In genomic region chr1:110412576-110412975, GRCh38 we compare ENCODE assay signal across 7 cellular contexts. TPM values are rescaled to one million over a fixed set of nuclear protein-coding genes. Genes with fewer than 3 reads are reported as not detected.
DNase-seq lines count a peak whose midpoint lies in the region; ATAC-seq and TF ChIP-seq lines count a peak whose summit lies in the region.

No MANE protein-coding gene starts in this region.

- TF ChIP-seq RAD21 in SK-N-SH (IDR thresholded peaks at IDR 0.05; ENCODE audit: low read length) = peak; percentile 82

- H3K9me3 ChIP-seq in SK-N-SH = no peaks in the 10 kb centered on the region
- no peaks in the 10 kb centered on the region for H3K9me3 ChIP-seq in cardiac muscle cell (ENCODE audit: low read depth)
- H3K9me3 ChIP-seq in psoas muscle = no peaks in the 10 kb centered on the region
- H3K9me3 ChIP-seq in aorta (ENCODE audit: control insufficient read depth, low read length) = no peaks in the 10 kb centered on the region

- CTCF ChIA-PET in SK-N-SH (lab: Yijun Ruan, JAX) = interaction anchor here (0.6 to 10.9 kb wide), 50 partner anchors 9 to 391 kb away, joined by 3 to 250 read pairs (median 5); partner anchors contain the start of genes KCNA10, KCNC4 and PROK1

- H2AFZ ChIP-seq in SK-N-SH (ENCODE audit: low read depth) = no peak overlapping the region

- TF ChIP-seq EP300 in SK-N-SH (IDR thresholded peaks at IDR 0.05; ENCODE audit: borderline replicate concordance in 1 of 2, low read depth in 1 of 2, low read length in 1 of 2) = no peak

- TF ChIP-seq CTCF in GM12873 (IDR thresholded peaks at IDR 0.05; ENCODE audit: insufficient read depth, low read depth, low read length, missing control alignments) (peak; percentile 90), SK-N-SH (IDR thresholded peaks at IDR 0.05) (peak; percentile 79), cardiac muscle cell (IDR thresholded peaks at IDR 0.05; ENCODE audit: low read depth, low read length) (peak; percentile 90), psoas muscle (IDR thresholded peaks at IDR 0.05) (peak; percentile 61)

- ATAC-seq in activated naive CD4-positive, alpha-beta T cell treated with anti-CD3 and anti-CD28 coated beads, Interleukin-2, amount 50 U/mL, for 72 hours = peak; percentile 24 to 58
- ATAC-seq in psoas muscle (peak in 3 of 4 donors; percentile 49 to 56 (median 51)), aorta (ENCODE audit: low FRiP score) (peak; percentile 82)

- WGBS in SK-N-SH (ENCODE audit: low lambda C conversion rate) = 30% methylated on average over 4 of the region's 4 CpGs
- WGBS in psoas muscle, 3 donors = 35 to 38% (median 37%) methylated on average over 4 of the region's 4 CpGs
- 7 to 13% methylated on average over 4 of the region's 4 CpGs for WGBS in aorta, 2 donors

- no peak overlapping the region for H3K9ac ChIP-seq in SK-N-SH

- H3K4me1 ChIP-seq in SK-N-SH (ENCODE audit: control insufficient read depth in 1 of 2, insufficient read depth in 2 of 2, low read depth in 1 of 2, low read length in 1 of 2) = peaks cover 3 to 7% of the 10 kb centered on the region in 2 experiments; a peak in 1 of 4 replicates
- H3K4me1 ChIP-seq in cardiac muscle cell (ENCODE audit: low read depth) = peaks cover 5% of the 10 kb centered on the region
- peaks cover 20% of the 10 kb centered on the region for H3K4me1 ChIP-seq in psoas muscle
- H3K4me1 ChIP-seq in aorta (ENCODE audit: control insufficient read depth in 1 of 2, insufficient read depth in 2 of 2, low read length in 2 of 2) = no peaks in the 10 kb centered on the region

- H3F3A ChIP-seq in SK-N-SH (replicated peaks; ENCODE audit: insufficient read depth) = no peaks in the 10 kb centered on the region

- H3K27ac Mint-ChIP-seq in activated naive CD4-positive, alpha-beta T cell treated with anti-CD3 and anti-CD28 coated beads, Interleukin-2, amount 50 U/mL, for 72 hours = no peak overlapping the region

- H3K27me3 ChIP-seq in SK-N-SH (ENCODE audit: insufficient read depth) (no peaks in the 10 kb centered on the region), cardiac muscle cell (no peaks in the 10 kb centered on the region), psoas muscle (ENCODE audit: insufficient read depth in 3 of 3, low read length in 2 of 3) (no peaks in the 10 kb centered on the region), aorta (ENCODE audit: control insufficient read depth in 1 of 2, insufficient read depth in 2 of 2, low read length in 1 of 2) (no peaks in the 10 kb centered on the region)

- peaks cover 4% of the 10 kb centered on the region; the same call in 1 of the 2 replicates for H3K79me2 ChIP-seq in SK-N-SH (ENCODE audit: insufficient read depth)

- intact Hi-C loops in psoas muscle (cut with DNase I) = loop anchor here (2.0 to 10.0 kb wide), 3 partner anchors 45 to 82 kb away; no protein-coding TSS in a partner anchor
- intact Hi-C loops in aorta (cut with DNase I) = loop anchor here (1.0 to 2.0 kb wide), 2 partner anchors 48 kb away; no protein-coding TSS in a partner anchor

- H3K4me3 ChIP-seq in SK-N-SH (ENCODE audit: low read depth in 2 of 2, low read length in 1 of 2) (no peak overlapping the region; a peak in 1 of 4 replicates), cardiac muscle cell (no peak overlapping the region), psoas muscle (no peak overlapping the region), aorta (ENCODE audit: low read length in 2 of 2) (no peak overlapping the region)

- no peaks in the 10 kb centered on the region for H4K20me1 ChIP-seq in SK-N-SH (ENCODE audit: insufficient read depth)

- H3K36me3 ChIP-seq in SK-N-SH (replicated peaks in 1 of 2; ENCODE audit: control insufficient read depth in 1 of 2, insufficient read depth in 2 of 2, low read length in 1 of 2) (no peaks in the 10 kb centered on the region), cardiac muscle cell (no peaks in the 10 kb centered on the region), psoas muscle (ENCODE audit: insufficient read depth in 1 of 2, low read depth in 1 of 2) (peaks cover 0 to 12% of the 10 kb centered on the region in 2 donors), aorta (ENCODE audit: control insufficient read depth in 1 of 2, insufficient read depth in 2 of 2, low read length in 1 of 2) (no peaks in the 10 kb centered on the region)

- DNase-seq in Kasumi-1 (lab: John Stamatoyannopoulos, UW) (peak; percentile 59 to 75), SK-N-SH (peak; percentile 78), cardiac muscle cell (ENCODE audit: low read depth in 1 of 2, low spot score in 1 of 2) (peak; percentile 84 to 85), psoas muscle (peak; percentile 70 to 82), aorta (peak; percentile 75 to 87)
- DNase-seq in activated naive CD4-positive, alpha-beta T cell treated with anti-CD3 and anti-CD28 coated beads, Interleukin-2, amount 50 U/mL, for 72 hours (ENCODE audit: low spot score in 2 of 2) = peak in 1 of 2 donors; percentile 68

- no peaks in the 10 kb centered on the region for H3K9me3 Mint-ChIP-seq in activated naive CD4-positive, alpha-beta T cell treated with anti-CD3 and anti-CD28 coated beads, Interleukin-2, amount 50 U/mL, for 72 hours

- H3K9me2 ChIP-seq in SK-N-SH = no peaks in the 10 kb centered on the region

- H3K36me3 Mint-ChIP-seq in activated naive CD4-positive, alpha-beta T cell treated with anti-CD3 and anti-CD28 coated beads, Interleukin-2, amount 50 U/mL, for 72 hours = peaks cover 4% of the 10 kb centered on the region in 2 donors

- no peak overlapping the region for H3K27ac ChIP-seq in SK-N-SH (ENCODE audit: low read depth in 2 of 2, low read length in 1 of 2)
- no peak overlapping the region for H3K27ac ChIP-seq in cardiac muscle cell
- H3K27ac ChIP-seq in psoas muscle = no peak overlapping the region
- H3K27ac ChIP-seq in aorta (ENCODE audit: low read depth in 1 of 2, low read length in 2 of 2) = no peak overlapping the region

- POLR2A ChIA-PET in SK-N-SH (lab: Yijun Ruan, JAX) = no interaction called here

- H3K4me2 ChIP-seq in SK-N-SH = no peak overlapping the region

TF ChIP-seq in SK-N-SH, 30 proteins besides CTCF, POLR2A, EP300 and RAD21:
- TF ChIP-seq RCOR1 (IDR thresholded peaks at IDR 0.05; ENCODE audit: low read length) (no peak), SMC3 (IDR thresholded peaks at IDR 0.05; ENCODE audit: low read depth, low read length) (peak; percentile 91)

RNA-seq across cellular contexts. Expression of gene LAMTOR5, which starts 5.1 kb away (rescaled TPM):
- 442 and 636 TPM in 2 replicates for polyA plus RNA-seq in SK-N-SH (2012; rRNA removed)
- polyA plus RNA-seq in SK-N-SH (2012; cell fraction: cytosol; rRNA removed) = 477 and 520 TPM in 2 replicates
- 159 and 164 TPM in 2 replicates for polyA plus RNA-seq in SK-N-SH (2012; cell fraction: nucleus; rRNA removed)
- total RNA-seq in activated naive CD4-positive, alpha-beta T cell treated with anti-CD3 and anti-CD28 coated beads, Interleukin-2, amount 50 U/mL, for 72 hours = 100 to 1,000 TPM; 146 to 180 TPM
- 78.3 and 160 TPM in 2 replicates for total RNA-seq in cardiac muscle cell
- 349 and 465 TPM in 2 replicates for polyA plus RNA-seq in cardiac muscle cell
- 100 to 1,000 TPM; 166 to 250 (median 207) TPM for total RNA-seq in psoas muscle
- polyA plus RNA-seq in psoas muscle = 100 to 1,000 TPM; 348 to 541 (median 375) TPM
- total RNA-seq in aorta = 10 to 100 TPM; 73.6 to 77.6 TPM
- polyA plus RNA-seq in aorta = 100 to 1,000 TPM; 176 to 329 TPM

RNA-seq across cellular contexts. Expression of gene SLC16A4, which starts 21.8 kb away (rescaled TPM):
- polyA plus RNA-seq in SK-N-SH (2012; rRNA removed) (3.0 and 5.2 TPM in 2 replicates), cardiac muscle cell (0.87 and 0.91 TPM in 2 replicates), psoas muscle (1 to 10 TPM in 2 of 3 donors, under 1 TPM in 1; 0.79 to 4.3 (median 1.1) TPM), aorta (10 to 100 TPM; 11.5 to 19.1 TPM)
- polyA plus RNA-seq in SK-N-SH (2012; cell fraction: cytosol; rRNA removed) = 5.5 and 5.8 TPM in 2 replicates
- polyA plus RNA-seq in SK-N-SH (2012; cell fraction: nucleus; rRNA removed) = 1.4 and 3.2 TPM in 2 replicates
- total RNA-seq in activated naive CD4-positive, alpha-beta T cell treated with anti-CD3 and anti-CD28 coated beads, Interleukin-2, amount 50 U/mL, for 72 hours = under 1 TPM; 0.45 to 0.87 TPM
- total RNA-seq in cardiac muscle cell (0.21 and 0.66 TPM in 2 replicates), psoas muscle (1 to 10 TPM in 2 of 4 donors, under 1 TPM in 2; 0.86 to 1.1 (median 1.0) TPM), aorta (10 to 100 TPM; 18.5 to 23.2 TPM)

RNA-seq across cellular contexts. Expression of gene PROK1, which starts 38.4 kb away (rescaled TPM):
- not detected in 2 replicates for polyA plus RNA-seq in SK-N-SH (2012; rRNA removed)
- 0.01 TPM in 1 of 2 replicates, not detected in the other for polyA plus RNA-seq in SK-N-SH (2012; cell fraction: cytosol; rRNA removed)
- polyA plus RNA-seq in SK-N-SH (2012; cell fraction: nucleus; rRNA removed) = 0.04 TPM in 1 of 2 replicates, not detected in the other
- not detected for total RNA-seq in activated naive CD4-positive, alpha-beta T cell treated with anti-CD3 and anti-CD28 coated beads, Interleukin-2, amount 50 U/mL, for 72 hours
- total RNA-seq in cardiac muscle cell = 0.24 TPM in 1 of 2 replicates, not detected in the other
- polyA plus RNA-seq in cardiac muscle cell = not detected in 2 replicates
- under 1 TPM in 3 of 4 donors, not detected in 1; 0.15 to 0.21 (median 0.16) TPM for total RNA-seq in psoas muscle
- polyA plus RNA-seq in psoas muscle = 10 to 100 TPM in 1 of 3 donors, under 1 TPM in 2; 0.23 to 15.0 (median 0.68) TPM
- total RNA-seq in aorta = under 1 TPM; 0.26 to 0.27 TPM
- polyA plus RNA-seq in aorta = under 1 TPM in 1 of 2 donors, not detected in 1; 0.25 TPM

Comparison
In these comparisons a context has a peak if more than half of its experiments do, and no peak if none do; other contexts are left out.
1. RNA of gene SLC16A4, which starts 21.8 kb away (total RNA-seq): 18.5 to 23.2 TPM in aorta; 0.86 to 1.1 TPM in psoas muscle, 0.45 to 0.87 TPM in activated naive CD4-positive, alpha-beta T cell treated with anti-CD3 and anti-CD28 coated beads, Interleukin-2, amount 50 U/mL, for 72 hours and 0.21 to 0.66 TPM in cardiac muscle cell; every median in the first group is over 4 times any median in the second.
2. Peak in every context shown above with its lines, with median percentiles within 50 percentile points of each other: CTCF ChIP-seq and ATAC-seq.